In genomic region chr9:131954299-131954698, GRCh38 we compare ENCODE assay signal across 11 cellular contexts.
DNase-seq lines count a peak whose midpoint lies in the region; ATAC-seq and TF ChIP-seq lines count a peak whose summit lies in the region.
"Had no signal": no experiment of that assay in that cellular context is flagged by ENCODE, and none has a peak within 500 bp of the region (broad histone marks: within the 10 kb centered on the region; RNA-seq: fewer than 3 reads in every experiment).

No MANE protein-coding gene starts in this region.

- H3K9me3 ChIP-seq in IMR-90 (ENCODE audit: control insufficient read depth, insufficient read depth, low read length): no peaks in the 10 kb centered on the region
- H3K9me3 ChIP-seq: spleen had no signal

- CTCF ChIA-PET in IMR-90 (lab: Yijun Ruan, JAX): interaction anchor here (0.6 to 0.7 kb wide), 2 partner anchors 173 to 202 kb away, joined by 3 to 4 read pairs; no protein-coding TSS in a partner anchor

- H3K27ac ChIP-seq in IMR-90 (ENCODE audit: insufficient read depth, low read length): no peak overlapping the region
- no peak overlapping the region for H3K27ac ChIP-seq in mesendoderm (ENCODE audit: low read depth, low read length)
- H3K27ac ChIP-seq: spleen had no signal

- H2BK120ac ChIP-seq in IMR-90 (ENCODE audit: low read depth, low read length) (no peak overlapping the region), mesendoderm (ENCODE audit: low read depth, low read length) (no peak overlapping the region)

- H3K18ac ChIP-seq in IMR-90 (ENCODE audit: low read depth, low read length) (no peak overlapping the region), mesendoderm (ENCODE audit: low read length) (no peak overlapping the region)

- TF ChIP-seq RAD21 in IMR-90 (IDR thresholded peaks at IDR 0.05; ENCODE audit: low read length): no peak

- H3K4me3 ChIP-seq in IMR-90 (ENCODE audit: insufficient read depth, low read depth, low read length) (no peak overlapping the region), astrocyte of the cerebellum (ENCODE audit: low read depth, low read length) (no peak overlapping the region), mesendoderm (ENCODE audit: low read length) (no peak overlapping the region)
- H3K4me3 ChIP-seq: spleen had no signal

- H2BK5ac ChIP-seq in IMR-90 (ENCODE audit: low read depth, low read length, poor library complexity, severe bottlenecking) (no peak overlapping the region), mesendoderm (ENCODE audit: low read length) (no peak overlapping the region)

- peaks cover 19% of the 10 kb centered on the region for H3K9me1 ChIP-seq in IMR-90 (ENCODE audit: insufficient read depth, low read length)

- no peaks in the 10 kb centered on the region for H3K79me2 ChIP-seq in mesendoderm (ENCODE audit: control insufficient read depth, insufficient read depth, low read length)

- H3K36me3 ChIP-seq in IMR-90 (ENCODE audit: control insufficient read depth, insufficient read depth, low read length) (no peaks in the 10 kb centered on the region), mesendoderm (ENCODE audit: control insufficient read depth, insufficient read depth, low read length) (no peaks in the 10 kb centered on the region)

- H3K4me2 ChIP-seq in IMR-90 (ENCODE audit: low read depth, low read length) (no peak overlapping the region), mesendoderm (ENCODE audit: low read length) (no peak overlapping the region)

- ATAC-seq in IMR-90 (ENCODE audit: low read depth): no peak
- ATAC-seq: stimulated activated naive B cell treated with anti-CD40 and anti-IgM and Interleukin-4, amounts not matched to agents 10 μg/mL and 1 μg/mL and 100 μg/mL, for 72 hours had no signal

- peaks cover 4% of the 10 kb centered on the region for H3K4me1 ChIP-seq in IMR-90 (ENCODE audit: control insufficient read depth, insufficient read depth, low read length)
- H3K4me1 ChIP-seq in mesendoderm (ENCODE audit: control insufficient read depth, low read depth, low read length): no peaks in the 10 kb centered on the region
- H3K4me1 ChIP-seq: spleen had no signal

- H2AK9ac ChIP-seq in IMR-90 (replicated peaks; ENCODE audit: low read depth, low read length, poor library complexity): no peak overlapping the region

- TF ChIP-seq CTCF in IMR-90 (conservative IDR thresholded peaks at IDR 0.05; ENCODE audit: low read depth, low read length) (0 out of 2 replicates have a peak, but pooled peaks have one; percentile 7), astrocyte of the cerebellum (IDR thresholded peaks at IDR 0.05; ENCODE audit: low read depth, low read length, missing control alignments) (peak; percentile 50)

- peak; percentile 13 for DNase-seq in NCI-H345 (lab: John Stamatoyannopoulos, UW)
- DNase-seq in NCI-H345 treated with DMSO at 0.1 percent for 48 hours (lab: John Stamatoyannopoulos, UW; ENCODE audit: unreplicated experiment): no peak
- no peak for DNase-seq in IMR-90
- no peak for DNase-seq in astrocyte of the cerebellum (ENCODE audit: low read depth)
- DNase-seq in mesendoderm: peak; percentile 46
- no peak for DNase-seq in medulla oblongata (ENCODE audit: extremely low spot score)
- no peak for DNase-seq in epidermal melanocyte (ENCODE audit: insufficient read length, low spot score)
- DNase-seq in UCSD-AML1 (lab: John Stamatoyannopoulos, UW; ENCODE audit: unreplicated experiment): no peak
- DNase-seq: NCI-H1436; spleen; stimulated activated naive B cell treated with anti-CD40 and anti-IgM and Interleukin-4, amounts not matched to agents 10 μg/mL and 1 μg/mL and 100 μg/mL, for 72 hours had no signal

- WGBS in IMR-90 (ENCODE audit: extremely low coverage in 2 of 2, insufficient read length in 1 of 2), 2 experiments: no CpG with 5 or more reads among the region's 1 CpG
- WGBS in mesendoderm (ENCODE audit: extremely low coverage, insufficient coverage, low lambda C conversion rate): no CpG with 5 or more reads among the region's 1 CpG

- no peak overlapping the region for H2BK20ac ChIP-seq in IMR-90 (ENCODE audit: low read depth, low read length)

- H3K27me3 ChIP-seq in IMR-90 (ENCODE audit: control insufficient read depth, insufficient read depth, low read length): no peaks in the 10 kb centered on the region
- no peaks in the 10 kb centered on the region for H3K27me3 ChIP-seq in mesendoderm (ENCODE audit: insufficient read depth, low read length, poor library complexity)
- H3K27me3 ChIP-seq: spleen had no signal

- POLR2A ChIA-PET in IMR-90 (lab: Charles Lee; ENCODE audit: unreplicated experiment): no interaction called here

- in situ Hi-C loops in IMR-90 (cut with MboI; ENCODE audit: low sequenced_read_pairs) (no loop called here), astrocyte of the cerebellum (cut with HindIII; ENCODE audit: low sequenced_read_pairs) (no loop called here)

- H3K56ac ChIP-seq in IMR-90 (ENCODE audit: extremely low read depth, insufficient read depth, low read length) (no peak overlapping the region), mesendoderm (ENCODE audit: low read length) (no peak overlapping the region)

- peaks cover 0 to 26% of the 10 kb centered on the region in 2 experiments; a peak in 3 of 4 replicates for H3K79me1 ChIP-seq in IMR-90 (ENCODE audit: low read depth in 1 of 2, low read length in 2 of 2)
- H3K79me1 ChIP-seq in mesendoderm (ENCODE audit: low read length): no peaks in the 10 kb centered on the region

- no peak overlapping the region for H3K14ac ChIP-seq in IMR-90 (replicated peaks; ENCODE audit: low read depth, low read length)

- no TSS peak for BruUV-seq in IMR-90 (replicated peaks; lab: Mats Ljungman, UMichigan)

- dilution Hi-C loops in IMR-90 (cut with HindIII; ENCODE audit: low sequenced_read_pairs, unreplicated experiment): no loop called here

- H4K8ac ChIP-seq in IMR-90 (ENCODE audit: low read depth in 2 of 2, low read length in 2 of 2): no peak overlapping the region
- no peak overlapping the region for H4K8ac ChIP-seq in mesendoderm (ENCODE audit: low read depth, low read length)

- intact Hi-C loops in IMR-90 (cut with micrococcal nuclease): no loop called here

- no peak overlapping the region for H2AFZ ChIP-seq in IMR-90 (replicated peaks; ENCODE audit: low read length, poor library complexity)

- H3K23ac ChIP-seq in IMR-90 (ENCODE audit: low read depth, low read length) (no peak overlapping the region), mesendoderm (ENCODE audit: low read length) (no peak overlapping the region)

- H4K5ac ChIP-seq in IMR-90 (ENCODE audit: low read depth, low read length) (no peak overlapping the region), mesendoderm (ENCODE audit: low read length) (no peak overlapping the region)

- H3K9ac ChIP-seq in IMR-90 (ENCODE audit: low read depth, low read length) (no peak overlapping the region), mesendoderm (ENCODE audit: low read length) (no peak overlapping the region)

- H3K4ac ChIP-seq in IMR-90 (ENCODE audit: low read depth, low read length) (no peak overlapping the region), mesendoderm (ENCODE audit: low read depth, low read length) (no peak overlapping the region)

- no peak overlapping the region for H2BK15ac ChIP-seq in IMR-90 (ENCODE audit: low read depth, low read length)
- H2BK15ac ChIP-seq in mesendoderm (replicated peaks; ENCODE audit: low read depth): no peak overlapping the region

- H4K91ac ChIP-seq in IMR-90 (ENCODE audit: insufficient read depth, low read depth, low read length): no peak overlapping the region

- no peak for TF ChIP-seq POLR2A in IMR-90 (IDR thresholded peaks at IDR 0.05; ENCODE audit: low read depth, low read length)

- peaks cover 15% of the 10 kb centered on the region; the same call in 1 of the 2 replicates for H4K20me1 ChIP-seq in IMR-90 (ENCODE audit: insufficient read depth, low read length)

- H2AK5ac ChIP-seq in IMR-90 (ENCODE audit: low read depth, low read length): no peak overlapping the region
- H2AK5ac ChIP-seq in mesendoderm (ENCODE audit: low read length): no peak overlapping the region

TF ChIP-seq in IMR-90, 13 proteins besides CTCF, POLR2A, EP300 and RAD21:
- TF ChIP-seq USF2 (IDR thresholded peaks at IDR 0.05; ENCODE audit: low read depth, low read length) (no peak), RFX5 (IDR thresholded peaks at IDR 0.05; ENCODE audit: low read depth, low read length) (no peak), BHLHE40 (IDR thresholded peaks at IDR 0.05; ENCODE audit: low read depth, low read length) (no peak)

Comparison
In these comparisons a context has a peak if more than half of its experiments do, and no peak if none do; other contexts are left out.
1. DNase-seq: peak in NCI-H345 (single experiment) and mesendoderm (single experiment); none in NCI-H345 treated with DMSO at 0.1 percent for 48 hours (single experiment), IMR-90 (single experiment), astrocyte of the cerebellum (single experiment), medulla oblongata (single experiment), epidermal melanocyte (single experiment) and UCSD-AML1 (single experiment).